In genomic region chr17:48575673-48576478, GRCh38 we compare ENCODE assay signal across 1 cellular context.
TF ChIP-seq lines count a peak whose summit lies in the region.

No MANE protein-coding gene starts in this region.

TF ChIP-seq in H1, 55 proteins besides CTCF, POLR2A, EP300 and RAD21:
- TF ChIP-seq TAF7 (optimal IDR thresholded peaks at IDR 0.05; ENCODE audit: borderline replicate concordance, low read depth, low read length) (no peak), USF2 (IDR thresholded peaks at IDR 0.05; ENCODE audit: low read length) (no peak), SAP30 (IDR thresholded peaks at IDR 0.05; ENCODE audit: insufficient read depth, insufficient replicate concordance, low read length) (no peak), BACH1 (IDR thresholded peaks at IDR 0.05; ENCODE audit: low read length) (no peak), POU5F1 (IDR thresholded peaks at IDR 0.05; ENCODE audit: low read depth, low read length) (no peak), SUZ12 (IDR thresholded peaks at IDR 0.05; ENCODE audit: low read length) (peak; percentile 86), SP4 (IDR thresholded peaks at IDR 0.05; ENCODE audit: low read length) (no peak), GTF2F1 (IDR thresholded peaks at IDR 0.05; ENCODE audit: borderline replicate concordance, low read depth, low read length) (no peak), RNF2 (IDR thresholded peaks at IDR 0.05; ENCODE audit: borderline replicate concordance, low read depth, low read length, missing control alignments, poor library complexity, severe bottlenecking) (peak; percentile 98), CBX8 (IDR thresholded peaks at IDR 0.05; ENCODE audit: borderline replicate concordance, low read depth, low read length) (peak; percentile 79; the same call in 1 of the 2 replicates), EZH2 (IDR thresholded peaks at IDR 0.05; ENCODE audit: low read depth, low read length, severe bottlenecking) (peak; percentile 85), HDAC6 (IDR thresholded peaks at IDR 0.05; ENCODE audit: low read depth, low read length) (no peak), CTBP2 (IDR thresholded peaks at IDR 0.05; ENCODE audit: borderline replicate concordance, insufficient read depth, insufficient read length, low read length) (no peak), CBX5 (IDR thresholded peaks at IDR 0.05; ENCODE audit: low read depth, low read length) (no peak)
